In genomic region chr16:4660454-4661007, GRCh38 we compare ENCODE assay signal across 9 cellular contexts. TPM values are rescaled to one million over a fixed set of nuclear protein-coding genes. Genes with fewer than 3 reads are reported as not detected.
DNase-seq lines count a peak whose midpoint lies in the region; FAIRE-seq and TF ChIP-seq lines count a peak whose summit lies in the region.
"Had no signal": no experiment of that assay in that cellular context is flagged by ENCODE, and none has a peak within 500 bp of the region (broad histone marks: within the 10 kb centered on the region; RNA-seq: fewer than 3 reads in every experiment).

No MANE protein-coding gene starts in this region.

- 56 to 72% (median 66%) methylated on average over 18 of the region's 18 CpGs for WGBS in small intestine, 3 donors

- peaks cover 61% of the 10 kb centered on the region for H3K36me3 Mint-ChIP-seq in activated T-cell treated with anti-CD3 and anti-CD28 coated beads, Interleukin-2, amount 50 U/mL, for 24 hours (ENCODE audit: low read depth)
- peaks cover 8% of the 10 kb centered on the region for H3K36me3 Mint-ChIP-seq in progenitor cell of endocrine pancreas (ENCODE audit: insufficient read depth)

- peaks cover 9 to 10% of the 10 kb centered on the region in 2 donors for H3K4me1 ChIP-seq in small intestine (ENCODE audit: control insufficient read depth in 2 of 2, insufficient read depth in 1 of 2, low read depth in 1 of 2, low read length in 1 of 2)

- DNase-seq in COLO668 (lab: John Stamatoyannopoulos, UW; ENCODE audit: unreplicated experiment) (peak; percentile 78), NCI-H1092 (lab: John Stamatoyannopoulos, UW) (peak; percentile 93), fibroblast of villous mesenchyme (ENCODE audit: low read depth) (peak; percentile 39), small intestine (peak; percentile 48), DMS114 treated with DMSO at 0.1 percent for 48 hours (lab: John Stamatoyannopoulos, UW; ENCODE audit: unreplicated experiment) (no peak), KG1 (lab: John Stamatoyannopoulos, UW) (no peak), progenitor cell of endocrine pancreas (ENCODE audit: low spot score, unreplicated experiment) (no peak)
- DNase-seq in activated T-cell treated with anti-CD3 and anti-CD28 coated beads, Interleukin-2, amount 50 U/mL, for 24 hours: peak; percentile 87

- peak overlapping the region; percentile 89 for H3K27ac Mint-ChIP-seq in activated T-cell treated with anti-CD3 and anti-CD28 coated beads, Interleukin-2, amount 50 U/mL, for 24 hours
- H3K27ac Mint-ChIP-seq in progenitor cell of endocrine pancreas: no peak overlapping the region

- H3K4me3 ChIP-seq in fibroblast of villous mesenchyme (ENCODE audit: low read depth, low read length) (no peak overlapping the region), small intestine (ENCODE audit: low read depth in 1 of 2, low read length in 2 of 2) (no peak overlapping the region)

- H3K27me3 ChIP-seq in small intestine (ENCODE audit: control insufficient read depth in 2 of 2, insufficient read depth in 2 of 2, low read length in 2 of 2): no peaks in the 10 kb centered on the region

- peaks cover 66% of the 10 kb centered on the region for H3K4me1 Mint-ChIP-seq in activated T-cell treated with anti-CD3 and anti-CD28 coated beads, Interleukin-2, amount 50 U/mL, for 24 hours (ENCODE audit: low read depth)
- H3K4me1 Mint-ChIP-seq in progenitor cell of endocrine pancreas (ENCODE audit: low read depth): peaks cover 2% of the 10 kb centered on the region

- H3K4me3 Mint-ChIP-seq in activated T-cell treated with anti-CD3 and anti-CD28 coated beads, Interleukin-2, amount 50 U/mL, for 24 hours: no peak overlapping the region
- H3K4me3 Mint-ChIP-seq in progenitor cell of endocrine pancreas (ENCODE audit: low read depth): no peak overlapping the region

- no peaks in the 10 kb centered on the region for H3K9me3 ChIP-seq in small intestine (ENCODE audit: control insufficient read depth, low read depth)

- no peaks in the 10 kb centered on the region for H3K9me3 Mint-ChIP-seq in activated T-cell treated with anti-CD3 and anti-CD28 coated beads, Interleukin-2, amount 50 U/mL, for 24 hours
- no peaks in the 10 kb centered on the region for H3K9me3 Mint-ChIP-seq in progenitor cell of endocrine pancreas (ENCODE audit: low read depth)

- FAIRE-seq in small intestine (lab: Jason Lieb, UNC): no peak
- FAIRE-seq: colon had no signal

- H3K27me3 Mint-ChIP-seq in activated T-cell treated with anti-CD3 and anti-CD28 coated beads, Interleukin-2, amount 50 U/mL, for 24 hours: no peaks in the 10 kb centered on the region
- H3K27me3 Mint-ChIP-seq in progenitor cell of endocrine pancreas: no peaks in the 10 kb centered on the region

- peaks cover 6 to 8% of the 10 kb centered on the region in 2 donors for H3K36me3 ChIP-seq in small intestine (ENCODE audit: control insufficient read depth in 2 of 2, insufficient read depth in 2 of 2, low read length in 2 of 2)

- peak overlapping the region in 1 of 2 donors; percentile 29 for H3K27ac ChIP-seq in small intestine (ENCODE audit: low read depth in 1 of 2, low read length in 1 of 2)

- TF ChIP-seq CTCF in fibroblast of villous mesenchyme (IDR thresholded peaks at IDR 0.05; ENCODE audit: insufficient read depth, low read depth, low read length) (no peak), progenitor cell of endocrine pancreas (IDR thresholded peaks at IDR 0.05; ENCODE audit: unreplicated experiment) (no peak)

RNA-seq across cellular contexts. Expression of gene NUDT16L1, which starts 32.8 kb away (rescaled TPM):
- 28.5 and 31.2 TPM in 2 replicates for total RNA-seq in fibroblast of villous mesenchyme
- 10 to 100 TPM; 44.5 to 73.1 (median 61.6) TPM for polyA plus RNA-seq in small intestine
- total RNA-seq in progenitor cell of endocrine pancreas: 39.4 and 41.8 TPM in 2 replicates

RNA-seq across cellular contexts. Expression of gene MGRN1, which starts 35.9 kb away (rescaled TPM):
- total RNA-seq in fibroblast of villous mesenchyme: 43.2 and 44.5 TPM in 2 replicates
- 10 to 100 TPM; 21.1 to 25.6 (median 25.5) TPM for polyA plus RNA-seq in small intestine
- total RNA-seq in progenitor cell of endocrine pancreas: 104 and 105 TPM in 2 replicates

RNA-seq across cellular contexts. Expression of gene UBALD1, which starts 45.8 kb away (rescaled TPM):
- total RNA-seq in fibroblast of villous mesenchyme (6.9 and 10.3 TPM in 2 replicates), progenitor cell of endocrine pancreas (39.0 and 39.4 TPM in 2 replicates)
- 10 to 100 TPM; 21.7 to 27.8 (median 25.3) TPM for polyA plus RNA-seq in small intestine

Comparison
In these comparisons a context has a peak if more than half of its experiments do, and no peak if none do; other contexts are left out.
1. DNase-seq: peak in COLO668 (single experiment), NCI-H1092 (single experiment), activated T-cell treated with anti-CD3 and anti-CD28 coated beads, Interleukin-2, amount 50 U/mL, for 24 hours (single experiment), fibroblast of villous mesenchyme (single experiment) and small intestine (single experiment); none in DMS114 treated with DMSO at 0.1 percent for 48 hours (single experiment), KG1 (single experiment) and progenitor cell of endocrine pancreas (single experiment).